In genomic region chr20:45436732-45437485, GRCh38 we compare ENCODE assay signal across 8 cellular contexts. TPM values are rescaled to one million over a fixed set of nuclear protein-coding genes. Genes with fewer than 3 reads are reported as not detected.
DNase-seq lines count a peak whose midpoint lies in the region; ATAC-seq and TF ChIP-seq lines count a peak whose summit lies in the region.

No MANE protein-coding gene starts in this region.

- peak; percentile 85 for ATAC-seq in GM21528 (IDR thresholded peaks at IDR 0.05; ENCODE audit: low FRiP score, unreplicated experiment)

- H3K9me3 ChIP-seq in neutrophil (no peaks in the 10 kb centered on the region), subcutaneous abdominal adipose tissue (ENCODE audit: control insufficient read depth in 5 of 5, low read length in 5 of 5) (no peaks in the 10 kb centered on the region)

- H3K27me3 ChIP-seq in neutrophil: no peaks in the 10 kb centered on the region
- no peaks in the 10 kb centered on the region for H3K27me3 ChIP-seq in subcutaneous abdominal adipose tissue (ENCODE audit: control insufficient read depth in 5 of 5, insufficient read depth in 4 of 5, low read length in 5 of 5)

- no peak overlapping the region for H3K27ac ChIP-seq in neutrophil
- H3K27ac ChIP-seq in subcutaneous abdominal adipose tissue (ENCODE audit: low read depth, low read length): no peak overlapping the region

- TF ChIP-seq CTCF in neutrophil (IDR thresholded peaks at IDR 0.05): peak; percentile 96

- H3K36me3 ChIP-seq in neutrophil (no peaks in the 10 kb centered on the region), subcutaneous abdominal adipose tissue (ENCODE audit: control insufficient read depth in 5 of 5, insufficient read depth in 5 of 5, low read length in 5 of 5) (no peaks in the 10 kb centered on the region)

- H3K9ac ChIP-seq in subcutaneous abdominal adipose tissue (ENCODE audit: low read length in 5 of 5): peak overlapping the region; percentile 10 to 80 (median 65)

- DNase-seq in D341Med (ENCODE audit: low spot score) (peak; percentile 93), LHCN-M2 (ENCODE audit: low read depth) (peak; percentile 84), SHP77 treated with DMSO at 0.1 percent for 48 hours (lab: John Stamatoyannopoulos, UW) (peak; percentile 57), germinal center (ENCODE audit: low spot score) (peak; percentile 88)
- DNase-seq in activated naive CD4-positive, alpha-beta T cell treated with Interleukin-2 at 50 U/mL for 16 hours: peak; percentile 87

- peak overlapping the region; percentile 56 to 58 for H3K4me3 ChIP-seq in neutrophil (ENCODE audit: low read depth in 1 of 2, low read length in 1 of 2)
- H3K4me3 ChIP-seq in subcutaneous abdominal adipose tissue (ENCODE audit: low read depth in 1 of 5, low read length in 5 of 5): peak overlapping the region; percentile 59 to 82 (median 75)

- peaks cover 11 to 22% of the 10 kb centered on the region in 2 experiments for H3K4me1 ChIP-seq in neutrophil (ENCODE audit: control insufficient read depth in 1 of 2, insufficient read depth in 1 of 2, low read depth in 1 of 2, low read length in 1 of 2)
- H3K4me1 ChIP-seq in subcutaneous abdominal adipose tissue (ENCODE audit: control insufficient read depth in 5 of 5, insufficient read depth in 5 of 5, low read length in 5 of 5): peaks cover 0 to 9% (median 7%) of the 10 kb centered on the region in 5 donors

RNA-seq across cellular contexts. Expression of gene PIGT, which starts 21.0 kb away (rescaled TPM):
- 104 and 118 TPM in 2 replicates for total RNA-seq in LHCN-M2 (2014; rRNA removed)
- 94.9 TPM for polyA plus RNA-seq in LHCN-M2 (2012)

RNA-seq across cellular contexts. Expression of gene DBNDD2, which starts 28.8 kb away (rescaled TPM):
- total RNA-seq in LHCN-M2 (2014; rRNA removed): 0.29 and 1.3 TPM in 2 replicates
- polyA plus RNA-seq in LHCN-M2 (2012): 4.5 TPM

RNA-seq across cellular contexts. Expression of gene WFDC2, which starts 32.6 kb away (rescaled TPM):
- total RNA-seq in LHCN-M2 (2014; rRNA removed): not detected in 2 replicates
- polyA plus RNA-seq in LHCN-M2 (2012): 0.11 TPM

RNA-seq across cellular contexts. Expression of gene TP53TG5, which starts 58.8 kb away (rescaled TPM):
- total RNA-seq in LHCN-M2 (2014; rRNA removed): not detected in 2 replicates
- polyA plus RNA-seq in LHCN-M2 (2012): 0.32 TPM
